ENCODE assay signal across 8 cellular contexts in genomic region chr7:4642468-4643203, GRCh38. TPM values are rescaled to one million over a fixed set of nuclear protein-coding genes. Genes with fewer than 3 reads are reported as not detected.
DNase-seq lines count a peak whose midpoint lies in the region; ATAC-seq and TF ChIP-seq lines count a peak whose summit lies in the region.

No MANE protein-coding gene starts in this region.

- ATAC-seq in left ventricle myocardium superior = no peak
- ATAC-seq in lower lobe of right lung = no peak
- no peak for ATAC-seq in HG03108 (IDR thresholded peaks at IDR 0.05; ENCODE audit: unreplicated experiment)
- no peak for ATAC-seq in GM19397 (IDR thresholded peaks at IDR 0.05; ENCODE audit: unreplicated experiment)

- no peaks in the 10 kb centered on the region for H3K36me3 ChIP-seq in right atrium auricular region
- no peaks in the 10 kb centered on the region for H3K36me3 ChIP-seq in lower lobe of right lung
- no peaks in the 10 kb centered on the region for H3K36me3 ChIP-seq in uterus

- peak overlapping the region; percentile 73 to 80 for H3K27ac ChIP-seq in right atrium auricular region
- H3K27ac ChIP-seq in lower lobe of right lung = peak overlapping the region; percentile 91
- H3K27ac ChIP-seq in uterus = peak overlapping the region; percentile 81 to 85

- DNase-seq in right atrium auricular region (ENCODE audit: low spot score) = no peak
- DNase-seq in left ventricle myocardium superior = no peak
- no peak for DNase-seq in astrocyte of the cerebellum (ENCODE audit: low read depth)
- no peak for DNase-seq in lower lobe of right lung
- DNase-seq in uterus = no peak
- DNase-seq in NCI-H2171 treated with DMSO at 0.1 percent for 48 hours (lab: John Stamatoyannopoulos, UW) = no peak

- intact Hi-C loops in left ventricle myocardium superior (cut with micrococcal nuclease) = loop anchor here (5.0 kb wide), 1 partner anchor 40 kb away; the partner anchor contains the start of gene FOXK1
- intact Hi-C loops in lower lobe of right lung (cut with DNase I) = no loop called here
- intact Hi-C loops in uterus (cut with DNase I; ENCODE audit: low total_unique reads) = loop anchor here (2.0 kb wide), 1 partner anchor 40 kb away; the partner anchor contains the start of gene FOXK1

- peak overlapping the region; percentile 35 to 60 for H3K4me3 ChIP-seq in right atrium auricular region
- H3K4me3 ChIP-seq in astrocyte of the cerebellum (ENCODE audit: low read depth, low read length) = peak overlapping the region; percentile 52
- H3K4me3 ChIP-seq in lower lobe of right lung = peak overlapping the region; percentile 64
- H3K4me3 ChIP-seq in uterus = peak overlapping the region; percentile 52 to 57

- in situ Hi-C loops in astrocyte of the cerebellum (cut with HindIII; ENCODE audit: low sequenced_read_pairs) = no loop called here

- no peak for TF ChIP-seq POLR2A in uterus (IDR thresholded peaks at IDR 0.05)

- H3K4me1 ChIP-seq in right atrium auricular region = peaks cover 0 to 14% of the 10 kb centered on the region in 2 donors
- peaks cover 14% of the 10 kb centered on the region for H3K4me1 ChIP-seq in lower lobe of right lung
- H3K4me1 ChIP-seq in uterus = no peaks in the 10 kb centered on the region

- H3K9me3 ChIP-seq in right atrium auricular region (no peaks in the 10 kb centered on the region), lower lobe of right lung (no peaks in the 10 kb centered on the region), uterus (no peaks in the 10 kb centered on the region)

- H3K27me3 ChIP-seq in right atrium auricular region = no peaks in the 10 kb centered on the region
- no peaks in the 10 kb centered on the region for H3K27me3 ChIP-seq in lower lobe of right lung (ENCODE audit: low read depth)
- H3K27me3 ChIP-seq in uterus = no peaks in the 10 kb centered on the region

- TF ChIP-seq CTCF in right atrium auricular region (IDR thresholded peaks at IDR 0.05) (no peak), astrocyte of the cerebellum (IDR thresholded peaks at IDR 0.05; ENCODE audit: low read depth, low read length, missing control alignments) (no peak), lower lobe of right lung (IDR thresholded peaks at IDR 0.05) (no peak), uterus (IDR thresholded peaks at IDR 0.05) (no peak)

RNA-seq across cellular contexts. Expression of gene FOXK1, which starts 39.5 kb away (rescaled TPM):
- total RNA-seq in right atrium auricular region (10 to 100 TPM; 19.4 to 24.8 TPM), left ventricle myocardium superior (17.7 TPM), lower lobe of right lung (28.8 TPM), uterus (10 to 100 TPM in 3 of 4 donors, 1 to 10 TPM in 1; 9.0 to 64.1 (median 21.5) TPM)
